ENCODE assay signal across 12 cellular contexts in the genomic region with DNA sequence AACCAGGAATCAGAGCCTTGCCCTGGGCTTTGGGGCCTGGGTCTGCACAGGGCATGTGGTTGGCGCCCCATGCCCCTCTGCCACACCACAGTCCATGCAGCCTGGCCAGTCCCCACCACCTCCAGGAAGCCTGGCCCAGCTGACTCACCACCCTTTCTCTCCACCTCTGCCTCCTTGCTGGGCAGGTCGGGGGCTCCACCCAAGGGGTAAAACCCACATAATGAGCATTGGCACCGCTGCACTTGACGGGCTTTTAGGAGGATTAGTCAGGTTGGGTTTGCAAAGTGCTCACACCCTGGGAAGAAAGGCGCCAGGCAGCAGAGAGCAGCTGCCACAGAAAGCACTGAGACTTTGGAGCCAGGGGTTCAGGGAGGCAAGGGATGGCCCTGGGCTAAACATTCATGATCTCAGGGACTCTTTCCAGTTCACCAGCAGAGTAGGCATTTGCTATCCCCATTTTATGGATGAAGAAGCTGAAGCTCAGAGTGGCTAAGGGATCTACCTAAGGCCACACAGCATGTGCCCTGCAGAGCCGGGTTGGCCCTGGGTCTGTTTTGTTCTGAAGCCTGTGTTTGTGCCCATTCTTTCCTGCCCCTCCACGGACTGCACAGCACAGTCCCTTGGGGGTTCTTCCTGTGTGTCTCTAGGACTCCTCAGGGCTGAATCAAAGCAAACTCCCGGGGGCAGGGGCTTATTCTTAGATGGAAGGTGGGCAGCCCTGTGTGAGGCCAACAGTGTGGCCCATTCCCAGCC.
DNase-seq lines count a peak whose midpoint lies in the region; ATAC-seq and TF ChIP-seq lines count a peak whose summit lies in the region.
"Had no signal": no experiment of that assay in that cellular context is flagged by ENCODE, and none has a peak within 500 bp of the region (broad histone marks: within the 10 kb centered on the region; RNA-seq: fewer than 3 reads in every experiment).

No MANE protein-coding gene starts in this region.

- H3K4me3 ChIP-seq in mesenchymal stem cell (ENCODE audit: insufficient read depth in 1 of 2, low read depth in 1 of 2, low read length in 2 of 2) (no peak overlapping the region), Caco-2 (ENCODE audit: low read depth, low read length) (no peak overlapping the region)
- H3K4me3 ChIP-seq: thoracic aorta had no signal

- H2BK12ac ChIP-seq in mesenchymal stem cell (ENCODE audit: low read length in 2 of 2) = peak overlapping the region in 1 of 2 experiments; percentile 67

- H3K79me1 ChIP-seq in mesenchymal stem cell (replicated peaks; ENCODE audit: low read length, poor library complexity, severe bottlenecking) = no peaks in the 10 kb centered on the region

- H3K9ac ChIP-seq in mesenchymal stem cell (ENCODE audit: low read length) = no peak overlapping the region

- peak overlapping the region in 1 of 2 experiments; percentile 29 for H3K14ac ChIP-seq in mesenchymal stem cell (ENCODE audit: low read length in 2 of 2)

- 89% methylated on average over 8 of the region's 8 CpGs for WGBS in mesenchymal stem cell

- H2AFZ ChIP-seq in mesenchymal stem cell (ENCODE audit: low read depth, low read length) = no peak overlapping the region

- H3K9me3 Mint-ChIP-seq in Calu3 (ENCODE audit: low read depth, unreplicated experiment) (no peaks in the 10 kb centered on the region), HFFc6 (no peaks in the 10 kb centered on the region), MCF 10A (ENCODE audit: unreplicated experiment) (no peaks in the 10 kb centered on the region), Caco-2 (ENCODE audit: unreplicated experiment) (no peaks in the 10 kb centered on the region), T-cell (no peaks in the 10 kb centered on the region)

- POLR2A ChIA-PET in MCF 10A (lab: Yijun Ruan, JAX) = interaction anchor here (0.6 to 2.1 kb wide), 6 partner anchors 9 to 115 kb away, joined by 3 to 15 read pairs (median 6); no protein-coding TSS in a partner anchor
- POLR2A ChIA-PET in Caco-2 (lab: Charles Lee) = no interaction called here
- POLR2A ChIA-PET in T-cell (lab: Charles Lee) = no interaction called here

- H3K27me3 Mint-ChIP-seq in Calu3 (ENCODE audit: unreplicated experiment) (no peaks in the 10 kb centered on the region), HFFc6 (ENCODE audit: insufficient read depth) (peaks cover 4% of the 10 kb centered on the region), MCF 10A (ENCODE audit: insufficient read depth, unreplicated experiment) (no peaks in the 10 kb centered on the region), Caco-2 (ENCODE audit: insufficient read depth, unreplicated experiment) (no peaks in the 10 kb centered on the region), T-cell (no peaks in the 10 kb centered on the region)

- intact Hi-C loops in Calu3 (cut with micrococcal nuclease; ENCODE audit: unreplicated experiment) (loop anchor here (10.0 kb wide), 1 partner anchor 647 kb away; no protein-coding TSS in a partner anchor), MCF 10A (cut with micrococcal nuclease) (loop anchor here (1.0 kb wide), 1 partner anchor 8 kb away; no protein-coding TSS in a partner anchor), Caco-2 (cut with micrococcal nuclease; ENCODE audit: unreplicated experiment) (no loop called here)

- peak overlapping the region; percentile 5 to 28 for H3K18ac ChIP-seq in mesenchymal stem cell (ENCODE audit: low read depth in 1 of 2, low read length in 2 of 2)

- no peak overlapping the region for H3K27ac ChIP-seq in mesenchymal stem cell (ENCODE audit: low read length, poor library complexity, severe bottlenecking)

- peaks cover 0 to 26% of the 10 kb centered on the region in 2 experiments for H3K27me3 ChIP-seq in mesenchymal stem cell (ENCODE audit: control insufficient read depth in 1 of 2, insufficient read depth in 1 of 2, low read length in 2 of 2)
- no peaks in the 10 kb centered on the region for H3K27me3 ChIP-seq in Caco-2 (replicated peaks; ENCODE audit: control insufficient read depth, insufficient read depth, low read length)

- no peak overlapping the region for H2BK5ac ChIP-seq in mesenchymal stem cell (ENCODE audit: low read depth, low read length, poor library complexity, severe bottlenecking)

- no peak for ATAC-seq in T-cell (replicated peaks in 1 of 4)

- H3K36me3 ChIP-seq in mesenchymal stem cell (ENCODE audit: control insufficient read depth in 1 of 2, insufficient read depth in 2 of 2, low read depth in 1 of 2, low read length in 2 of 2) = peaks cover 0 to 13% of the 10 kb centered on the region in 2 experiments
- no peaks in the 10 kb centered on the region for H3K36me3 ChIP-seq in Caco-2 (ENCODE audit: control insufficient read depth, insufficient read depth, low read length)
- H3K36me3 ChIP-seq: thoracic aorta had no signal

- H3K9me3 ChIP-seq in mesenchymal stem cell (ENCODE audit: control insufficient read depth, low read length) = no peaks in the 10 kb centered on the region
- no peaks in the 10 kb centered on the region for H3K9me3 ChIP-seq in Caco-2
- H3K9me3 ChIP-seq: thoracic aorta had no signal

- H3K27ac Mint-ChIP-seq in Calu3 (ENCODE audit: unreplicated experiment) (no peak overlapping the region), HFFc6 (peak overlapping the region; percentile 97), MCF 10A (ENCODE audit: low read depth, unreplicated experiment) (peak overlapping the region; percentile 63), Caco-2 (ENCODE audit: unreplicated experiment) (no peak overlapping the region), T-cell (no peak overlapping the region)

- peak overlapping the region; percentile 35 for H4K8ac ChIP-seq in mesenchymal stem cell (ENCODE audit: low read length)

- H3K4me1 ChIP-seq in mesenchymal stem cell (ENCODE audit: control insufficient read depth, insufficient read depth, low read depth, low read length) (peaks cover 27% of the 10 kb centered on the region), Caco-2 (peaks cover 10% of the 10 kb centered on the region)

- no TSS peak for BruUV-seq in Calu3 (replicated peaks; lab: Mats Ljungman, UMichigan)
- no TSS peak for BruUV-seq in MCF 10A (replicated peaks; lab: Mats Ljungman, UMichigan)
- BruUV-seq in Caco-2 (replicated peaks; lab: Mats Ljungman, UMichigan) = no TSS peak

- no peak overlapping the region for H3K23ac ChIP-seq in mesenchymal stem cell (ENCODE audit: low read length in 2 of 2)

- H3K4me2 ChIP-seq in mesenchymal stem cell (ENCODE audit: low read length, poor library complexity, severe bottlenecking) = no peak overlapping the region

- TF ChIP-seq CTCF in Calu3 (IDR thresholded peaks at IDR 0.05; ENCODE audit: unreplicated experiment) (no peak), HFFc6 (IDR thresholded peaks at IDR 0.05) (no peak), MCF 10A (IDR thresholded peaks at IDR 0.05; ENCODE audit: unreplicated experiment) (no peak), Caco-2 (IDR thresholded peaks at IDR 0.05; ENCODE audit: insufficient read depth in 1 of 2, low read depth in 1 of 2, low read length in 1 of 2, severe bottlenecking in 1 of 2, unreplicated experiment in 1 of 2) (no peak)

- no peak overlapping the region for H2AK5ac ChIP-seq in mesenchymal stem cell (ENCODE audit: low read length, severe bottlenecking)

- peak overlapping the region; percentile 77 for H4K91ac ChIP-seq in mesenchymal stem cell (ENCODE audit: low read length)

- DNase-seq in Calu3 (peak; percentile 73), HFFc6 (no peak), MCF 10A (ENCODE audit: unreplicated experiment) (peak; percentile 89), mesenchymal stem cell (peak; percentile 18), Caco-2 (no peak), T-cell (no peak), COR-L47 (lab: John Stamatoyannopoulos, UW) (no peak)
- DNase-seq: DMS79 treated with DMSO at 0.1 percent for 48 hours; MV-4-11; NCI-H526; stimulated activated CD4-positive, alpha-beta T cell treated with anti-CD3 and anti-CD28 coated beads, Interleukin-4, amount 100 ng/mL, for 24 hours had no signal

- H3K4me1 Mint-ChIP-seq in Calu3 (ENCODE audit: low read depth, unreplicated experiment) = peaks cover 44% of the 10 kb centered on the region
- H3K4me1 Mint-ChIP-seq in HFFc6 (ENCODE audit: low read depth) = peaks cover 64% of the 10 kb centered on the region
- H3K4me1 Mint-ChIP-seq in MCF 10A (ENCODE audit: insufficient read depth, unreplicated experiment) = peaks cover 49% of the 10 kb centered on the region
- H3K4me1 Mint-ChIP-seq in Caco-2 (ENCODE audit: low read depth, unreplicated experiment) = peaks cover 7% of the 10 kb centered on the region
- no peaks in the 10 kb centered on the region for H3K4me1 Mint-ChIP-seq in T-cell

- H2BK120ac ChIP-seq in mesenchymal stem cell (ENCODE audit: low read depth, low read length) = no peak overlapping the region

- no peak overlapping the region for H3K4me3 Mint-ChIP-seq in Calu3 (ENCODE audit: low read depth, unreplicated experiment)
- H3K4me3 Mint-ChIP-seq in HFFc6 = peak overlapping the region; percentile 58; the same call in 1 of the 2 replicates
- no peak overlapping the region for H3K4me3 Mint-ChIP-seq in MCF 10A (ENCODE audit: unreplicated experiment)
- no peak overlapping the region for H3K4me3 Mint-ChIP-seq in Caco-2 (ENCODE audit: unreplicated experiment)
- H3K4me3 Mint-ChIP-seq in T-cell = no peak overlapping the region

- peak overlapping the region in 1 of 2 experiments; percentile 24 for H3K4ac ChIP-seq in mesenchymal stem cell (ENCODE audit: low read depth in 1 of 2, low read length in 2 of 2)

- H3K36me3 Mint-ChIP-seq in Calu3 (ENCODE audit: insufficient read depth, unreplicated experiment) = peaks cover 20% of the 10 kb centered on the region
- no peaks in the 10 kb centered on the region for H3K36me3 Mint-ChIP-seq in HFFc6 (ENCODE audit: low read depth)
- H3K36me3 Mint-ChIP-seq in MCF 10A (ENCODE audit: insufficient read depth, unreplicated experiment) = no peaks in the 10 kb centered on the region
- H3K36me3 Mint-ChIP-seq in Caco-2 (ENCODE audit: insufficient read depth, unreplicated experiment) = peaks cover 19% of the 10 kb centered on the region
- H3K36me3 Mint-ChIP-seq in T-cell = no peaks in the 10 kb centered on the region

- no peak overlapping the region for H2BK15ac ChIP-seq in mesenchymal stem cell (ENCODE audit: low read depth, poor library complexity, severe bottlenecking)

- CTCF ChIA-PET in Calu3 (lab: Charles Lee) = interaction anchor here (0.6 to 2.4 kb wide), 6 partner anchors 10 to 1296 kb away, joined by 3 to 18 read pairs (median 6); no protein-coding TSS in a partner anchor
- CTCF ChIA-PET in MCF 10A (lab: Yijun Ruan, JAX) = interaction anchor here (0.6 to 2.0 kb wide), 3 partner anchors 9 to 449 kb away, joined by 4 to 7 read pairs (median 7); no protein-coding TSS in a partner anchor
- CTCF ChIA-PET in Caco-2 (lab: Charles Lee) = no interaction called here
- CTCF ChIA-PET in T-cell (lab: Charles Lee) = no interaction called here

Comparison
In these comparisons a context has a peak if more than half of its experiments do, and no peak if none do; other contexts are left out.
1. DNase-seq: peak in Calu3 (single experiment), MCF 10A (single experiment) and mesenchymal stem cell (single experiment); none in HFFc6 (single experiment), Caco-2 (0 of 2), T-cell (0 of 34) and COR-L47 (single experiment).
2. H3K27ac Mint-ChIP-seq: peak in HFFc6 (single experiment) and MCF 10A (single experiment); none in Calu3 (single experiment), Caco-2 (single experiment) and T-cell (0 of 2).
3. CTCF ChIA-PET loops: an anchor here in Calu3 (0.6 to 2.4 kb wide) and MCF 10A (0.6 to 2.0 kb wide); none called in Caco-2 and T-cell.